Comparison of ENCODE assay signal across 18 cellular contexts in the genomic region with DNA sequence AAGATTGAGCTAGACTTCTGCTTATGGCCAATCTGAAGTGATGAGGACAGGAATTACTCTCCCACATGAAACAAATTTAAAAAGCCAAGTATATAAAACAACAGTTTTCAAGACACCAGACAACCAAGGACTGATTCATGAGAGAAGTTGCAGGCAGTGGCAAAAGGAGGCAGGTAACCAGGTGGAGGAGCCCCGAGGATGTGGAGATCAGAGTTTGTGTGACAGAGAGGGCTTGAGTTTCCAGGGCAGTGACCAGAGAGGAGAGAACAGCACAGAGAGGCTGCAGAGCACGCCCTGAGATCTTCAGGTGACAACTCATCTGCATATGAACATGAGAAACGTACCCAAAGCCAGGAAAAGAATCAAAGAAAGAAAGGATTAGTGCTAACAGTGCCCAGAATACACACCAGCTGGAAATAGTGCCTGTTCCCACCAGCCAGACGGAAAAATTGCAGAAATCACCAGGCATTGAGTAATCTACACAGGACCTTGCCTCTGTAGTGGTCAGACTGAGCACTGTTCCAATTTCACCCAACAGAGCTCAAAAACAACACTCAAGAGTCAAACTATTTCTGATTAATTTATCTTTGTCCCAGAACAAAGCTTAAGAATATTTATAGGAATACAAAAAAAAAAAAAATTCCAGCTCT.
"Had no signal": no experiment of that assay in that cellular context is flagged by ENCODE, and none has a peak within 500 bp of the region (broad histone marks: within the 10 kb centered on the region; RNA-seq: fewer than 3 reads in every experiment).

No MANE protein-coding gene starts in this region.

- H3K36me3 ChIP-seq: colonic mucosa, lower lobe of right lung, right lobe of liver had no signal

- DNase-seq: activated CD4-positive, alpha-beta memory T cell treated with anti-CD3 and anti-CD28 coated beads, Interleukin-2, amount 10 ng/mL, durations not matched to agents 7 days and 5 days; activated CD4-positive, alpha-beta T cell treated with anti-CD3 and anti-CD28 coated beads for 36 hours; activated CD8-positive, alpha-beta memory T cell treated with anti-CD3 and anti-CD28 coated beads, Interleukin-2, amount 50 U/mL, for 4 hours; activated naive CD4-positive, alpha-beta T cell; activated T-cell treated with anti-CD3 and anti-CD28 coated beads, Interleukin-2, amount 50 U/mL, for 72 hours; amniotic stem cell; colonic mucosa; effector CD4-positive, alpha-beta T cell; lower lobe of right lung; naive thymus-derived CD4-positive, alpha-beta T cell; psoas muscle; stimulated activated CD4-positive, alpha-beta T cell treated with anti-CD3 and anti-CD28 coated beads, Interleukin-12 subunit alpha, Interleukin-12 subunit beta, amount 100 ng/mL, for 4 hours; stimulated activated naive CD4-positive, alpha-beta T cell; T-cell had no signal

- H3K27me3 ChIP-seq: colonic mucosa, gastroesophageal sphincter, right lobe of liver had no signal

- H3K4me1 ChIP-seq: colonic mucosa had no signal

- H3K4me3 ChIP-seq: colonic mucosa, gastroesophageal sphincter, lower lobe of right lung, psoas muscle, right lobe of liver had no signal

- FAIRE-seq: bronchial epithelial cell had no signal

- ATAC-seq: activated CD4-positive, alpha-beta T cell treated with anti-CD3 and anti-CD28 coated beads for 36 hours; activated T-cell treated with anti-CD3 and anti-CD28 coated beads, Interleukin-2, amount 50 U/mL, for 72 hours; gastroesophageal sphincter; naive thymus-derived CD4-positive, alpha-beta T cell; psoas muscle; T-cell had no signal

- H3K9me3 ChIP-seq: colonic mucosa, right lobe of liver had no signal

- H3K27ac ChIP-seq: colonic mucosa, gastroesophageal sphincter, lower lobe of right lung, psoas muscle, VCaP had no signal
